Comparison of ENCODE assay signal across 10 cellular contexts in the genomic region with DNA sequence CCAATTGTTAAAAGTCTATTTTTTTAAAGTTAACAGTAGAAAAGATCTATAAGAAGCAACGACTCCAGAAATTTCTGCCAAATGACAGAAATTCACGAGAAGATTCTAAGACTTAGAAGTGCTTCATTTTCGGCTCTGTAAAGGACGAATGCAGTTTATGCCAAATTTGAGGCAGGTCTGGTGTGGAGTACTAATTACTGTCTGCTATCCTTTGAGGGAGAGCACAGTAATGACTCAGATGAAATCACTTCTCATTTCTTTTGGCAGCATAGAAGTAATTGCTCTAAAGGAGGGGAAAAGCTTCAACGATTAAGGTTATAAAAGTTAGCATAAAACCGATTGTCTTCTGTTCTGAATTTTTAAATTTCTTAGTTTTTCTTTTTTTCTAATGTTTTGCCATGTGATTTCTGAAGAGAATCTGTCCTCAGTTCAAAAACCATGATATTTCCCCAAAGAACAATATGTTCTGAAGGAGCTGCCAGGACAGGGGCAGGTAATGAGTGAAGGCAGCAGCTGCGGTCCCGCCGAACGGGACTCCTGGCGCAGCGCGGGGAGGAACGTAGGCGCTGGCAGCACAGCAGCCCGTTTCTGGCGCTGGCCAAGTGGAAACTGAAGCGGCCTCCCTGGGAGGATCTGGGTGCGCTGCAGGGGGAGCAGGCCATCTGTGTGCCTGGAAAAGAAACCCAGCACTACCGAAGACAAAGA. TPM values are rescaled to one million over a fixed set of nuclear protein-coding genes. Genes with fewer than 3 reads are reported as not detected.
DNase-seq lines count a peak whose midpoint lies in the region; ATAC-seq and TF ChIP-seq lines count a peak whose summit lies in the region.
"Had no signal": no experiment of that assay in that cellular context is flagged by ENCODE, and none has a peak within 500 bp of the region (broad histone marks: within the 10 kb centered on the region; RNA-seq: fewer than 3 reads in every experiment).

No MANE protein-coding gene starts in this region.

- 16 to 23% methylated on average over 18 to 20 of the region's 20 CpGs for WGBS in testis, 2 donors

- no peak for ATAC-seq in HG02884 (IDR thresholded peaks at IDR 0.05; ENCODE audit: unreplicated experiment)

- no peak overlapping the region for H3K27ac ChIP-seq in testis

- H3K4me3 Mint-ChIP-seq in activated naive CD4-positive, alpha-beta T cell treated with anti-CD3 and anti-CD28 coated beads, Interleukin-2, amount 10 ng/mL, durations not matched to agents 7 days and 5 days = peak overlapping the region; percentile 41
- H3K4me3 Mint-ChIP-seq: natural killer cell had no signal

- intact Hi-C loops in testis (cut with DNase I; ENCODE audit: low total_unique reads) = no loop called here

- no peaks in the 10 kb centered on the region for H3K9me3 ChIP-seq in testis

- TF ChIP-seq CTCF in testis (IDR thresholded peaks at IDR 0.05) = no peak

- H3K27me3 Mint-ChIP-seq in activated naive CD4-positive, alpha-beta T cell treated with anti-CD3 and anti-CD28 coated beads, Interleukin-2, amount 10 ng/mL, durations not matched to agents 7 days and 5 days = peaks cover 47% of the 10 kb centered on the region

- no peak overlapping the region for H3K27ac Mint-ChIP-seq in activated naive CD4-positive, alpha-beta T cell treated with anti-CD3 and anti-CD28 coated beads, Interleukin-2, amount 10 ng/mL, durations not matched to agents 7 days and 5 days
- H3K27ac Mint-ChIP-seq: natural killer cell had no signal

- peaks cover 16% of the 10 kb centered on the region for H3K9me3 Mint-ChIP-seq in activated naive CD4-positive, alpha-beta T cell treated with anti-CD3 and anti-CD28 coated beads, Interleukin-2, amount 10 ng/mL, durations not matched to agents 7 days and 5 days
- H3K9me3 Mint-ChIP-seq: natural killer cell had no signal

- H3K27me3 ChIP-seq in testis = no peaks in the 10 kb centered on the region

- TF ChIP-seq POLR2A in testis (IDR thresholded peaks at IDR 0.05) = no peak

- H3K4me1 Mint-ChIP-seq in activated naive CD4-positive, alpha-beta T cell treated with anti-CD3 and anti-CD28 coated beads, Interleukin-2, amount 10 ng/mL, durations not matched to agents 7 days and 5 days = peaks cover 23% of the 10 kb centered on the region

- H3K36me3 Mint-ChIP-seq in activated naive CD4-positive, alpha-beta T cell treated with anti-CD3 and anti-CD28 coated beads, Interleukin-2, amount 10 ng/mL, durations not matched to agents 7 days and 5 days = peaks cover 6% of the 10 kb centered on the region
- H3K36me3 Mint-ChIP-seq: natural killer cell had no signal

- H3K4me1 ChIP-seq in testis = no peaks in the 10 kb centered on the region

- no peaks in the 10 kb centered on the region for H3K36me3 ChIP-seq in testis (ENCODE audit: low read depth, missing control alignments)

- no peak for DNase-seq in activated naive CD4-positive, alpha-beta T cell treated with anti-CD3 and anti-CD28 coated beads, Interleukin-2, amount 10 ng/mL, durations not matched to agents 7 days and 5 days
- DNase-seq in activated naive CD4-positive, alpha-beta T cell (lab: John Stamatoyannopoulos, UW) = no peak
- peak in 44 of 58 donors; percentile 3 to 70 (median 22) for DNase-seq in anterior cingulate cortex (lab: John Stamatoyannopoulos, UW)
- DNase-seq in islet precursor cell = peak; percentile 76
- DNase-seq in testis = peak; percentile 60
- no peak for DNase-seq in activated naive CD4-positive, alpha-beta T cell treated with Interleukin-2 at 50 U/mL for 16 hours
- DNase-seq in OCI-M2 (lab: John Stamatoyannopoulos, UW; ENCODE audit: unreplicated experiment) = no peak
- DNase-seq: natural killer cell had no signal

- CTCF ChIA-PET in activated naive CD4-positive, alpha-beta T cell treated with anti-CD3 and anti-CD28 coated beads, Interleukin-2, amount 10 ng/mL, durations not matched to agents 7 days and 5 days (lab: Charles Lee) = interaction anchor here (1.6 kb wide), 1 partner anchor 574 kb away, joined by 3 read pairs; no protein-coding TSS in a partner anchor

- peak overlapping the region in 1 of 2 donors; percentile 20 for H3K4me3 ChIP-seq in testis

RNA-seq across cellular contexts. Expression of a gene that starts 11.5 kb away (rescaled TPM):
- 1 to 10 TPM; 1.1 to 2.5 TPM for total RNA-seq in testis
- 2.4 TPM for polyA plus RNA-seq in testis (ENCODE audit: insufficient read depth, low read depth, low replicate concordance)
- total RNA-seq: natural killer cell; T-helper 1 cell treated with Interleukin-12 subunit alpha and Interleukin-12 subunit beta and Interleukin-4 antibody, amounts not matched to agents 30 ng/mL and 1 ng/mL, for 36 hours had no signal

RNA-seq across cellular contexts. Expression of a gene that starts 22.4 kb away (rescaled TPM):
- total RNA-seq in testis = 1 to 10 TPM in 1 of 2 donors, under 1 TPM in 1; 0.99 to 3.7 TPM
- 7.3 TPM for polyA plus RNA-seq in testis (ENCODE audit: insufficient read depth, low read depth, low replicate concordance)

Comparison
In these comparisons a context has a peak if more than half of its experiments do, and no peak if none do; other contexts are left out.
1. DNase-seq: peak in anterior cingulate cortex (44 of 58), islet precursor cell (single experiment) and testis (single experiment); none in activated naive CD4-positive, alpha-beta T cell treated with anti-CD3 and anti-CD28 coated beads, Interleukin-2, amount 10 ng/mL, durations not matched to agents 7 days and 5 days (single experiment), activated naive CD4-positive, alpha-beta T cell (0 of 4), activated naive CD4-positive, alpha-beta T cell treated with Interleukin-2 at 50 U/mL for 16 hours (single experiment) and OCI-M2 (single experiment).